ENCODE assay signal across 8 cellular contexts in genomic region chr14:105474478-105475268, GRCh38. TPM values are rescaled to one million over a fixed set of nuclear protein-coding genes. Genes with fewer than 3 reads are reported as not detected.
DNase-seq lines count a peak whose midpoint lies in the region; ATAC-seq and TF ChIP-seq lines count a peak whose summit lies in the region.

Gene CRIP2, plus strand, starts transcription at chr14:105474821. Its CDS starts 42 bp downstream, at chr14:105474863.

- ATAC-seq in gastrocnemius medialis, result peak; percentile 40 to 43

- in situ Hi-C loops in brain microvascular endothelial cell (cut with HindIII; ENCODE audit: low pct_ligation_motif_present, low sequenced_read_pairs) (no loop called here), gastrocnemius medialis (cut with MboI; ENCODE audit: low sequenced_read_pairs in 4 of 4) (loop anchor here in 1 of 4 donors (25.0 kb wide), 1 partner anchor 112 kb away; no protein-coding TSS in a partner anchor)

- H3K27me3 ChIP-seq in brain microvascular endothelial cell (replicated peaks) (no peaks in the 10 kb centered on the region), iPS-15b (ENCODE audit: control insufficient read depth, insufficient read depth, low read length) (peaks cover 36% of the 10 kb centered on the region), gastrocnemius medialis (peaks cover 0 to 4% (median 0%) of the 10 kb centered on the region in 3 donors)

- DNase-seq in 8988T, result peak; percentile 98
- no peak for DNase-seq in GM12864 (ENCODE audit: low read depth)
- DNase-seq in NCI-H774 (lab: John Stamatoyannopoulos, UW), result peak; percentile 71
- DNase-seq in brain microvascular endothelial cell, result no peak
- DNase-seq in gastrocnemius medialis, result no peak
- DNase-seq in NCI-H2029 treated with DMSO at 0.1 percent for 48 hours (lab: John Stamatoyannopoulos, UW), result no peak
- no peak for DNase-seq in SIG-M5 (lab: John Stamatoyannopoulos, UW)

- peaks cover 3% of the 10 kb centered on the region for H3K36me3 ChIP-seq in brain microvascular endothelial cell (replicated peaks)
- H3K36me3 ChIP-seq in iPS-15b (ENCODE audit: control insufficient read depth, insufficient read depth, low read length), result no peaks in the 10 kb centered on the region
- no peaks in the 10 kb centered on the region for H3K36me3 ChIP-seq in gastrocnemius medialis

- peak within 1 kb of the TSS; percentile 81 for H3K27ac ChIP-seq in brain microvascular endothelial cell
- H3K27ac ChIP-seq in gastrocnemius medialis, result peak within 1 kb of the TSS; percentile 73 to 84 (median 76)

- H3K4me1 ChIP-seq in iPS-15b (ENCODE audit: control insufficient read depth, insufficient read depth, low read length) (no peaks in the 10 kb centered on the region), gastrocnemius medialis (peaks cover 34 to 51% of the 10 kb centered on the region in 2 donors)

- TF ChIP-seq CTCF in GM12864 (IDR thresholded peaks at IDR 0.05; ENCODE audit: low read depth, low read length, missing control alignments) (no peak), brain microvascular endothelial cell (IDR thresholded peaks at IDR 0.05; ENCODE audit: low read depth, low read length, missing control alignments) (no peak), gastrocnemius medialis (IDR thresholded peaks at IDR 0.05 in 4 of 5, conservative IDR thresholded peaks at IDR 0.05 in 1 of 5) (no peak)

- no peaks in the 10 kb centered on the region for H3K9me3 ChIP-seq in iPS-15b (ENCODE audit: control insufficient read depth, insufficient read depth, low read length)
- no peaks in the 10 kb centered on the region for H3K9me3 ChIP-seq in gastrocnemius medialis

- H3K4me3 ChIP-seq in GM12864 (ENCODE audit: low read depth, low read length) (peak within 1 kb of the TSS; percentile 39), brain microvascular endothelial cell (ENCODE audit: low read depth, low read length) (peak within 1 kb of the TSS; percentile 67), iPS-15b (ENCODE audit: low read depth, low read length) (peak within 1 kb of the TSS; percentile 54), gastrocnemius medialis (peak within 1 kb of the TSS; percentile 51 to 84 (median 66))

- TF ChIP-seq POLR2A in gastrocnemius medialis (IDR thresholded peaks at IDR 0.05), result peak; percentile 32 to 37

- H3K9ac ChIP-seq in iPS-15b (ENCODE audit: low read depth, low read length), result peak within 1 kb of the TSS; percentile 37

- intact Hi-C loops in gastrocnemius medialis (cut with DNase I; ENCODE audit: low total_unique reads), result loop anchor here (2.0 kb wide), 1 partner anchor 16 kb away; the partner anchor contains the start of gene TEDC1

RNA-seq across cellular contexts. Expression of gene CRIP2, which starts in this region (rescaled TPM):
- 10 to 100 TPM; 31.4 to 47.1 (median 38.8) TPM for total RNA-seq in gastrocnemius medialis

Comparison
In these comparisons a context has a peak if more than half of its experiments do, and no peak if none do; other contexts are left out.
1. DNase-seq: peak in 8988T (single experiment) and NCI-H774 (single experiment); none in GM12864 (single experiment), brain microvascular endothelial cell (single experiment), gastrocnemius medialis (0 of 2), NCI-H2029 treated with DMSO at 0.1 percent for 48 hours (single experiment) and SIG-M5 (single experiment).
2. Peak in every context shown above with its lines, with median percentiles within 50 percentile points of each other: H3K4me3 ChIP-seq.